Comparison of ENCODE assay signal across 1 cellular context in genomic region chr9:127561491-127562270, GRCh38.
TF ChIP-seq lines count a peak whose summit lies in the region.

No MANE protein-coding gene starts in this region.

TF ChIP-seq in K562, 482 proteins besides CTCF, POLR2A, EP300 and RAD21 (continued from another document):
- TF ChIP-seq ATF3 (IDR thresholded peaks at IDR 0.05) (peak; percentile 94), ATF3 (CRISPR knock-in tag; conservative IDR thresholded peaks at IDR 0.05) (peak; percentile 77; the same call in 1 of the 2 replicates), KDM4B (IDR thresholded peaks at IDR 0.05; ENCODE audit: borderline replicate concordance in 2 of 2, low read depth in 1 of 2) (peak in 1 of 2 experiments; percentile 63; a peak in 1 of 4 replicates), CEBPB (tag; IDR thresholded peaks at IDR 0.05) (peak; percentile 52), VEZF1 (CRISPR knock-in tag; IDR thresholded peaks at IDR 0.05) (peak; percentile 99), ATF7 (IDR thresholded peaks at IDR 0.05) (peak; percentile 74), TAF9B (IDR thresholded peaks at IDR 0.05; ENCODE audit: partially characterized antibody) (no peak), NBN (IDR thresholded peaks at IDR 0.05; ENCODE audit: low read depth) (no peak; the same call in 1 of the 2 replicates)
- TF ChIP-seq, protein P1, sequence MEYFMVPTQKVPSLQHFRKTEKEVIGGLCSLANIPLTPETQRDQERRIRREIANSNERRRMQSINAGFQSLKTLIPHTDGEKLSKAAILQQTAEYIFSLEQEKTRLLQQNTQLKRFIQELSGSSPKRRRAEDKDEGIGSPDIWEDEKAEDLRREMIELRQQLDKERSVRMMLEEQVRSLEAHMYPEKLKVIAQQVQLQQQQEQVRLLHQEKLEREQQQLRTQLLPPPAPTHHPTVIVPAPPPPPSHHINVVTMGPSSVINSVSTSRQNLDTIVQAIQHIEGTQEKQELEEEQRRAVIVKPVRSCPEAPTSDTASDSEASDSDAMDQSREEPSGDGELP (CRISPR knock-in tag; IDR thresholded peaks at IDR 0.05; ENCODE audit: borderline replicate concordance) = peak; percentile 40; the same call in 1 of the 2 replicates
- TF ChIP-seq, protein P2, sequence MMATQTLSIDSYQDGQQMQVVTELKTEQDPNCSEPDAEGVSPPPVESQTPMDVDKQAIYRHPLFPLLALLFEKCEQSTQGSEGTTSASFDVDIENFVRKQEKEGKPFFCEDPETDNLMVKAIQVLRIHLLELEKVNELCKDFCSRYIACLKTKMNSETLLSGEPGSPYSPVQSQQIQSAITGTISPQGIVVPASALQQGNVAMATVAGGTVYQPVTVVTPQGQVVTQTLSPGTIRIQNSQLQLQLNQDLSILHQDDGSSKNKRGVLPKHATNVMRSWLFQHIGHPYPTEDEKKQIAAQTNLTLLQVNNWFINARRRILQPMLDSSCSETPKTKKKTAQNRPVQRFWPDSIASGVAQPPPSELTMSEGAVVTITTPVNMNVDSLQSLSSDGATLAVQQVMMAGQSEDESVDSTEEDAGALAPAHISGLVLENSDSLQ (IDR thresholded peaks at IDR 0.05) = peak; percentile 67
- TF ChIP-seq, protein P3, sequence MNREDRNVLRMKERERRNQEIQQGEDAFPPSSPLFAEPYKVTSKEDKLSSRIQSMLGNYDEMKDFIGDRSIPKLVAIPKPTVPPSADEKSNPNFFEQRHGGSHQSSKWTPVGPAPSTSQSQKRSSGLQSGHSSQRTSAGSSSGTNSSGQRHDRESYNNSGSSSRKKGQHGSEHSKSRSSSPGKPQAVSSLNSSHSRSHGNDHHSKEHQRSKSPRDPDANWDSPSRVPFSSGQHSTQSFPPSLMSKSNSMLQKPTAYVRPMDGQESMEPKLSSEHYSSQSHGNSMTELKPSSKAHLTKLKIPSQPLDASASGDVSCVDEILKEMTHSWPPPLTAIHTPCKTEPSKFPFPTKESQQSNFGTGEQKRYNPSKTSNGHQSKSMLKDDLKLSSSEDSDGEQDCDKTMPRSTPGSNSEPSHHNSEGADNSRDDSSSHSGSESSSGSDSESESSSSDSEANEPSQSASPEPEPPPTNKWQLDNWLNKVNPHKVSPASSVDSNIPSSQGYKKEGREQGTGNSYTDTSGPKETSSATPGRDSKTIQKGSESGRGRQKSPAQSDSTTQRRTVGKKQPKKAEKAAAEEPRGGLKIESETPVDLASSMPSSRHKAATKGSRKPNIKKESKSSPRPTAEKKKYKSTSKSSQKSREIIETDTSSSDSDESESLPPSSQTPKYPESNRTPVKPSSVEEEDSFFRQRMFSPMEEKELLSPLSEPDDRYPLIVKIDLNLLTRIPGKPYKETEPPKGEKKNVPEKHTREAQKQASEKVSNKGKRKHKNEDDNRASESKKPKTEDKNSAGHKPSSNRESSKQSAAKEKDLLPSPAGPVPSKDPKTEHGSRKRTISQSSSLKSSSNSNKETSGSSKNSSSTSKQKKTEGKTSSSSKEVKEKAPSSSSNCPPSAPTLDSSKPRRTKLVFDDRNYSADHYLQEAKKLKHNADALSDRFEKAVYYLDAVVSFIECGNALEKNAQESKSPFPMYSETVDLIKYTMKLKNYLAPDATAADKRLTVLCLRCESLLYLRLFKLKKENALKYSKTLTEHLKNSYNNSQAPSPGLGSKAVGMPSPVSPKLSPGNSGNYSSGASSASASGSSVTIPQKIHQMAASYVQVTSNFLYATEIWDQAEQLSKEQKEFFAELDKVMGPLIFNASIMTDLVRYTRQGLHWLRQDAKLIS (CRISPR knock-in tag; IDR thresholded peaks at IDR 0.05) = no peak
